ENCODE assay signal across 8 cellular contexts in genomic region chr5:79858097-79858723, GRCh38.
A peak's percentile ranks its signal among the peaks of the same experiment; 100 is the strongest.
DNase-seq lines count a peak whose midpoint lies in the region; ATAC-seq, FAIRE-seq and TF ChIP-seq lines count a peak whose summit lies in the region.

No MANE protein-coding gene starts in this region.

- DNase-seq in NCI-H2171 treated with DMSO at 0.1 percent for 48 hours (lab: John Stamatoyannopoulos, UW) (peak; percentile 33), NCI-H2171 (lab: John Stamatoyannopoulos, UW) (no peak), NCI-H1092 (lab: John Stamatoyannopoulos, UW) (peak; percentile 41), WERI-Rb-1 (peak; percentile 74), breast epithelium (ENCODE audit: low spot score in 2 of 2) (peak; percentile 36 to 82)
- peak; percentile 50 to 81 for DNase-seq in stimulated activated CD4-positive, alpha-beta T cell treated with anti-CD3 and anti-CD28 coated beads, Interleukin-1b, Interleukin-23, amount 100 ng/mL, for 1 hour (ENCODE audit: low read depth in 2 of 2)

- intact Hi-C loops in breast epithelium (cut with DNase I; ENCODE audit: low total_unique reads) = no loop called here

- H3K27ac ChIP-seq in WERI-Rb-1 (no peak overlapping the region), breast epithelium (no peak overlapping the region)

- H3K36me3 ChIP-seq in WERI-Rb-1 (no peaks in the 10 kb centered on the region), breast epithelium (no peaks in the 10 kb centered on the region)

- H3K27me3 ChIP-seq in WERI-Rb-1 (ENCODE audit: insufficient read depth, low read depth, severe bottlenecking) (no peaks in the 10 kb centered on the region), breast epithelium (no peaks in the 10 kb centered on the region)

- FAIRE-seq in islet of Langerhans (lab: Jason Lieb, UNC) = peak; percentile 73

- ATAC-seq in HG02759 (IDR thresholded peaks at IDR 0.05; ENCODE audit: unreplicated experiment) = no peak

- H3K4me3 ChIP-seq in WERI-Rb-1 (ENCODE audit: low read depth, low read length) = no peak overlapping the region
- H3K4me3 ChIP-seq in breast epithelium = no peak overlapping the region

- no peaks in the 10 kb centered on the region for H3K9me3 ChIP-seq in WERI-Rb-1 (ENCODE audit: severe bottlenecking)
- H3K9me3 ChIP-seq in breast epithelium = no peaks in the 10 kb centered on the region

- H3K4me1 ChIP-seq in breast epithelium = no peaks in the 10 kb centered on the region

- TF ChIP-seq CTCF in WERI-Rb-1 (IDR thresholded peaks at IDR 0.05; ENCODE audit: low read depth, low read length) (peak; percentile 92), breast epithelium (IDR thresholded peaks at IDR 0.05) (peak; percentile 89 to 96 (median 94))

- no peak for TF ChIP-seq POLR2A in breast epithelium (IDR thresholded peaks at IDR 0.05)
